ENCODE assay signal across 8 cellular contexts in the genomic region with DNA sequence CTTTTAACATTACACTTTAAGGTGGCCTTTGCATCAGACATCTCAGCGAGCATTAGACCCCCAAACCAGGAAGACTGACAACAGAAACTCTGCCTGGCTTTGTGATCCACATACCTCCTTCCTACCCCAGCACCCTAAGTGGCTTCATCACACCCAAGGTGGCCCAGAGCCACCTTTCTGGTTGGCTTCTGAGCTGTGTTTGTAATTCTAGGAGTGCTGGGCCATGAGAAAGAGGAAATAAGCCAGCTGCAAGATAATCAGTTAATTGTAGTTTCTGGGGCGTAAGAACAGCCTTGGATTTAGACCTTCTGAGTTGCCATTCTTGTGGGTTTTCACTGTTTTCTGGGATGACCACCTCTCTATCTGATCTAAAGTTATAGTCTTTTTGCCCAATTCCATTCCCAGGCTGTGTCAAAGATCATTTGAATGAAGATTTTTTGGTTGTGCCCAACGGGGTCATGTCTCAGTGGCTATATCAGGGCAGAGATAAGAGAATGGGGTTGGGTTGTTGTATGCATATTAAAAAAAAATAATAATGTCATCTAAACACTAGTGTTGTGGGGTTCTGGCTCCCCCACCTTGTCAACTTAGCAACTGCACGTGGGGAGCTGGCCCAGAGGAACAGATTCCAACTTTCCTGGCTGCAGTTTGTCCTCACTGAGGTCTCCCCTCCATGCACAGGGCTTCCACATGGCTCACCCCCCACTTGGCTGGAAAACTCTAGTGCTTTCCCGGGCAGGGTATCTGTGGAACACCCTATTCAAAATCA.
DNase-seq lines count a peak whose midpoint lies in the region; ATAC-seq and TF ChIP-seq lines count a peak whose summit lies in the region.

No MANE protein-coding gene starts in this region.

- H3K9me3 ChIP-seq in Peyer's patch (no peaks in the 10 kb centered on the region), spleen (no peaks in the 10 kb centered on the region)

- H3K36me3 ChIP-seq in Peyer's patch (no peaks in the 10 kb centered on the region), spleen (no peaks in the 10 kb centered on the region)

- WGBS in spleen, 5 donors: 53 to 66% (median 60%) methylated on average over 5 of the region's 5 CpGs

- H3K4me1 ChIP-seq in Peyer's patch (no peaks in the 10 kb centered on the region), spleen (peaks cover 0 to 10% (median 2%) of the 10 kb centered on the region in 6 donors)

- no peak overlapping the region for H3K27ac ChIP-seq in Peyer's patch
- H3K27ac ChIP-seq in spleen: no peak overlapping the region

- TF ChIP-seq POLR2A in Peyer's patch (IDR thresholded peaks at IDR 0.05) (no peak), spleen (IDR thresholded peaks at IDR 0.05) (no peak)

- intact Hi-C loops in spleen (cut with DNase I; ENCODE audit: low total_unique reads): loop anchor here (10.0 kb wide), 1 partner anchor 237 kb away; a partner anchor contains a TSS

- TF ChIP-seq CTCF in Peyer's patch (IDR thresholded peaks at IDR 0.05): peak in 5 of 6 experiments; percentile 6 to 71 (median 56)
- TF ChIP-seq CTCF in foreskin fibroblast (IDR thresholded peaks at IDR 0.05; ENCODE audit: low read depth, low read length): peak; percentile 80
- peak in 6 of 11 experiments; percentile 18 to 47 (median 26) for TF ChIP-seq CTCF in spleen (IDR thresholded peaks at IDR 0.05 in 8 of 11, conservative IDR thresholded peaks at IDR 0.05 in 3 of 11)

- H3K4me3 ChIP-seq in Peyer's patch (no peak overlapping the region), foreskin fibroblast (ENCODE audit: low read depth in 1 of 2, low read length in 2 of 2) (no peak overlapping the region), spleen (no peak overlapping the region)

- DNase-seq in DMS53 (lab: John Stamatoyannopoulos, UW): peak; percentile 3
- DNase-seq in DMS53 treated with DMSO at 0.1 percent for 48 hours (lab: John Stamatoyannopoulos, UW; ENCODE audit: unreplicated experiment): no peak
- peak in 1 of 3 donors; percentile 61 for DNase-seq in Peyer's patch
- peak; percentile 14 to 64 for DNase-seq in foreskin fibroblast
- no peak for DNase-seq in spleen
- DNase-seq in NCI-H510A treated with DMSO at 0.1 percent for 48 hours (lab: John Stamatoyannopoulos, UW): no peak

- no peak for ATAC-seq in HG02938 (IDR thresholded peaks at IDR 0.05; ENCODE audit: unreplicated experiment)
- ATAC-seq in GM21423 (IDR thresholded peaks at IDR 0.05; ENCODE audit: unreplicated experiment): no peak

- H3K27me3 ChIP-seq in Peyer's patch (no peaks in the 10 kb centered on the region), spleen (replicated peaks in 1 of 7) (peaks cover 0 to 15% (median 0%) of the 10 kb centered on the region in 7 donors)

Comparison
In these comparisons a context has a peak if more than half of its experiments do, and no peak if none do; other contexts are left out.
1. DNase-seq: peak in DMS53 (single experiment) and foreskin fibroblast (2 of 2); none in DMS53 treated with DMSO at 0.1 percent for 48 hours (single experiment), spleen (single experiment) and NCI-H510A treated with DMSO at 0.1 percent for 48 hours (single experiment).
2. CTCF ChIP-seq: peak in every context shown above with its lines; median percentile 80 in foreskin fibroblast; 56 in Peyer's patch; 26 in spleen.